9 cellular contexts compared by ENCODE assay signal in genomic region chr11:114258696-114259095, GRCh38. TPM values are rescaled to one million over a fixed set of nuclear protein-coding genes. Genes with fewer than 3 reads are reported as not detected.
DNase-seq lines count a peak whose midpoint lies in the region; TF ChIP-seq lines count a peak whose summit lies in the region.
"Had no signal": no experiment of that assay in that cellular context is flagged by ENCODE, and none has a peak within 500 bp of the region (broad histone marks: within the 10 kb centered on the region; RNA-seq: fewer than 3 reads in every experiment).

No MANE protein-coding gene starts in this region.

- intact Hi-C loops in tibial artery (cut with DNase I; ENCODE audit: low total_unique reads) = loop anchor here (5.0 to 10.0 kb wide), 2 partner anchors 54 to 196 kb away; no protein-coding TSS in a partner anchor

- H3K4me3 Mint-ChIP-seq in activated CD4-positive, alpha-beta T cell treated with anti-CD3 and anti-CD28 coated beads, Interleukin-2, amount 10 ng/mL, durations not matched to agents 7 days and 5 days = no peak overlapping the region

- CTCF ChIA-PET in activated CD4-positive, alpha-beta T cell treated with anti-CD3 and anti-CD28 coated beads, Interleukin-2, amount 10 ng/mL, durations not matched to agents 7 days and 5 days (lab: Charles Lee) = interaction anchor here (1.1 to 1.5 kb wide), 3 partner anchors 10 to 222 kb away, joined by 3 to 5 read pairs (median 3); no protein-coding TSS in a partner anchor

- no peaks in the 10 kb centered on the region for H3K36me3 ChIP-seq in muscle layer of colon (ENCODE audit: insufficient read depth, low read length)
- H3K36me3 ChIP-seq in tibial artery = peaks cover 19 to 34% (median 26%) of the 10 kb centered on the region in 3 donors

- no peaks in the 10 kb centered on the region for H3K36me3 Mint-ChIP-seq in activated CD4-positive, alpha-beta T cell treated with anti-CD3 and anti-CD28 coated beads, Interleukin-2, amount 10 ng/mL, durations not matched to agents 7 days and 5 days (ENCODE audit: low read depth)

- H3K27me3 ChIP-seq in muscle layer of colon (ENCODE audit: control insufficient read depth in 1 of 2, insufficient read depth in 2 of 2, low read length in 2 of 2) (no peaks in the 10 kb centered on the region), tibial artery (no peaks in the 10 kb centered on the region)

- H3K27me3 Mint-ChIP-seq in activated CD4-positive, alpha-beta T cell treated with anti-CD3 and anti-CD28 coated beads, Interleukin-2, amount 10 ng/mL, durations not matched to agents 7 days and 5 days = no peaks in the 10 kb centered on the region

- no peak for DNase-seq in activated CD4-positive, alpha-beta T cell treated with anti-CD3 and anti-CD28 coated beads, Interleukin-2, amount 10 ng/mL, durations not matched to agents 7 days and 5 days
- DNase-seq in activated CD4-positive, alpha-beta T cell treated with anti-CD3 and anti-CD28 coated beads for 48 hours = no peak
- no peak for DNase-seq in tibial artery
- DNase-seq in ureter (ENCODE audit: low spot score) = no peak
- DNase-seq in hippocampal formation (lab: John Stamatoyannopoulos, UW) = no peak
- DNase-seq in NCI-H524 treated with DMSO at 0.1 percent for 48 hours (lab: John Stamatoyannopoulos, UW) = no peak

- peak overlapping the region; percentile 27 for H3K27ac ChIP-seq in angular gyrus (ENCODE audit: low read depth, low read length)
- H3K27ac ChIP-seq in muscle layer of colon (ENCODE audit: low read depth, low read length) = peak overlapping the region; percentile 43
- H3K27ac ChIP-seq in tibial artery = peak overlapping the region; percentile 67 to 75
- H3K27ac ChIP-seq: A549 had no signal

- H3K9ac ChIP-seq in muscle layer of colon (ENCODE audit: low read length) = peak overlapping the region; percentile 28

- peak overlapping the region; percentile 10 for H3K27ac Mint-ChIP-seq in activated CD4-positive, alpha-beta T cell treated with anti-CD3 and anti-CD28 coated beads, Interleukin-2, amount 10 ng/mL, durations not matched to agents 7 days and 5 days

- peaks cover 12% of the 10 kb centered on the region for H3K4me1 Mint-ChIP-seq in activated CD4-positive, alpha-beta T cell treated with anti-CD3 and anti-CD28 coated beads, Interleukin-2, amount 10 ng/mL, durations not matched to agents 7 days and 5 days

- no peak for TF ChIP-seq CTCF in tibial artery (IDR thresholded peaks at IDR 0.05)

- H3K9me3 Mint-ChIP-seq in activated CD4-positive, alpha-beta T cell treated with anti-CD3 and anti-CD28 coated beads, Interleukin-2, amount 10 ng/mL, durations not matched to agents 7 days and 5 days = no peaks in the 10 kb centered on the region

- H3K4me3 ChIP-seq in muscle layer of colon (ENCODE audit: low read depth in 1 of 2, low read length in 2 of 2) (no peak overlapping the region), tibial artery (no peak overlapping the region)
- H3K4me3 ChIP-seq: A549 had no signal

- H3K9me3 ChIP-seq in muscle layer of colon (ENCODE audit: low read length) (no peaks in the 10 kb centered on the region), tibial artery (no peaks in the 10 kb centered on the region)
- H3K9me3 ChIP-seq: A549 had no signal

- POLR2A ChIA-PET in activated CD4-positive, alpha-beta T cell treated with anti-CD3 and anti-CD28 coated beads, Interleukin-2, amount 10 ng/mL, durations not matched to agents 7 days and 5 days (lab: Charles Lee) = no interaction called here

- H3K4me1 ChIP-seq in muscle layer of colon (ENCODE audit: insufficient read depth, low read length) (peaks cover 39% of the 10 kb centered on the region), tibial artery (peaks cover 0 to 86% (median 45%) of the 10 kb centered on the region in 4 donors)

RNA-seq across cellular contexts. Expression of gene NNMT, which starts 37.5 kb away (rescaled TPM):
- not detected for total RNA-seq in activated CD4-positive, alpha-beta T cell treated with anti-CD3 and anti-CD28 coated beads, Interleukin-2, amount 10 ng/mL, durations not matched to agents 7 days and 5 days
- total RNA-seq in ureter = 141 TPM

Comparison
In these comparisons a context has a peak if more than half of its experiments do, and no peak if none do; other contexts are left out.
1. RNA of gene NNMT, which starts 37.5 kb away (total RNA-seq): 141 TPM in ureter (single experiment); not detected in activated CD4-positive, alpha-beta T cell treated with anti-CD3 and anti-CD28 coated beads, Interleukin-2, amount 10 ng/mL, durations not matched to agents 7 days and 5 days; every median in the first group is over 100 times any median in the second.
2. Peak in every context shown above with its lines, with median percentiles within 50 percentile points of each other: H3K27ac ChIP-seq.